11 cellular contexts compared by ENCODE assay signal in genomic region chr12:42056130-42056529, GRCh38.
A peak's percentile ranks its signal among the peaks of the same experiment; 100 is the strongest.
DNase-seq lines count a peak whose midpoint lies in the region; ATAC-seq, FAIRE-seq and TF ChIP-seq lines count a peak whose summit lies in the region.
"Had no signal": no experiment of that assay in that cellular context is flagged by ENCODE, and none has a peak within 500 bp of the region (broad histone marks: within the 10 kb centered on the region; RNA-seq: fewer than 3 reads in every experiment).

No MANE protein-coding gene starts in this region.

- H3K4me3 Mint-ChIP-seq in natural killer cell treated with Interleukin-12 subunit alpha and Interleukin-12 subunit beta and Interleukin-15 and Interleukin-18, amount 100 ng/mL, for 72 hours, result no peak overlapping the region
- H3K4me3 Mint-ChIP-seq: CD8-positive, alpha-beta T cell had no signal

- H3K9me3 ChIP-seq in GM12878 (replicated peaks; ENCODE audit: control insufficient read depth, insufficient read depth, low read length), result no peaks in the 10 kb centered on the region
- no peaks in the 10 kb centered on the region for H3K9me3 ChIP-seq in WERI-Rb-1 (ENCODE audit: severe bottlenecking)
- H3K9me3 ChIP-seq: SK-N-SH had no signal

- no peak overlapping the region for H3K27ac ChIP-seq in GM12878 (ENCODE audit: control insufficient read depth, insufficient read depth)
- H3K27ac ChIP-seq in WERI-Rb-1, result no peak overlapping the region

- no peak for TF ChIP-seq RAD21 in GM12878 (IDR thresholded peaks at IDR 0.05; ENCODE audit: insufficient read depth, low read depth, low read length)

- in situ Hi-C loops in GM12878 (cut with MboI), result no loop called here

- TF ChIP-seq CTCF in GM12878 (IDR thresholded peaks at IDR 0.05 in 2 of 3, conservative IDR thresholded peaks at IDR 0.05 in 1 of 3; ENCODE audit: control insufficient read depth in 2 of 3, extremely low read depth in 1 of 3, insufficient read depth in 1 of 3, low read depth in 3 of 3, low read length in 3 of 3) (no peak), WERI-Rb-1 (IDR thresholded peaks at IDR 0.05; ENCODE audit: low read depth, low read length) (no peak)

- no peaks in the 10 kb centered on the region for H4K20me1 ChIP-seq in GM12878 (ENCODE audit: control insufficient read depth, insufficient read depth)

- H3K4me3 ChIP-seq in GM12878 (no peak overlapping the region), WERI-Rb-1 (ENCODE audit: low read depth, low read length) (no peak overlapping the region)

- RAD21 ChIA-PET in GM12878 (lab: Charles Lee; ENCODE audit: unreplicated experiment), result interaction anchor here (1.0 to 1.1 kb wide), 2 partner anchors 86 to 131 kb away, joined by 3 read pairs; no protein-coding TSS in a partner anchor

- peak; percentile 20 for DNase-seq in GM12878 (ENCODE audit: low read depth, low spot score)
- no peak for DNase-seq in NCI-H2107 treated with DMSO at 0.1 percent for 48 hours (lab: John Stamatoyannopoulos, UW; ENCODE audit: unreplicated experiment)
- no peak for DNase-seq in WERI-Rb-1
- DNase-seq in natural killer cell treated with Interleukin-12 subunit alpha and Interleukin-12 subunit beta and Interleukin-15 and Interleukin-18, amount 100 ng/mL, for 72 hours (ENCODE audit: low spot score), result no peak
- DNase-seq in NCI-H748 (lab: John Stamatoyannopoulos, UW; ENCODE audit: unreplicated experiment), result no peak
- DNase-seq: CD8-positive, alpha-beta T cell; NCI-H1436; SK-N-SH had no signal

- H3K27me3 Mint-ChIP-seq in natural killer cell treated with Interleukin-12 subunit alpha and Interleukin-12 subunit beta and Interleukin-15 and Interleukin-18, amount 100 ng/mL, for 72 hours, result peaks cover 15 to 23% of the 10 kb centered on the region in 2 donors

- no TSS peak for BruUV-seq in GM12878 (replicated peaks; lab: Mats Ljungman, UMichigan)

- no peak for TF ChIP-seq POLR2A in GM12878 (IDR thresholded peaks at IDR 0.05; ENCODE audit: low read depth, low read length)

- H3K27me3 ChIP-seq in GM12878 (replicated peaks in 1 of 2; ENCODE audit: control insufficient read depth in 2 of 2, insufficient read depth in 2 of 2, low read length in 1 of 2) (no peaks in the 10 kb centered on the region), WERI-Rb-1 (ENCODE audit: insufficient read depth, low read depth, severe bottlenecking) (no peaks in the 10 kb centered on the region)

- no peak for TF ChIP-seq EP300 in GM12878 (IDR thresholded peaks at IDR 0.05; ENCODE audit: borderline replicate concordance in 1 of 2, control insufficient read depth in 1 of 2, low read depth in 2 of 2, low read length in 2 of 2)

- CTCF ChIA-PET in GM12878 (lab: Yijun Ruan, JAX), result interaction anchor here (0.7 to 1.7 kb wide), 3 partner anchors 21 to 276 kb away, joined by 3 to 6 read pairs (median 4); no protein-coding TSS in a partner anchor

- ATAC-seq in GM18498 (IDR thresholded peaks at IDR 0.05; ENCODE audit: unreplicated experiment) (peak; percentile 90), GM21515 (IDR thresholded peaks at IDR 0.05; ENCODE audit: unreplicated experiment) (peak; percentile 96), HG03354 (IDR thresholded peaks at IDR 0.05; ENCODE audit: poor library complexity, severe bottlenecking, unreplicated experiment) (peak; percentile 92), GM12878 (peak; percentile 85)
- ATAC-seq in natural killer cell treated with Interleukin-12 subunit alpha and Interleukin-12 subunit beta and Interleukin-15 and Interleukin-18, amount 100 ng/mL, for 72 hours, result no peak
- ATAC-seq: CD8-positive, alpha-beta T cell had no signal

- no peaks in the 10 kb centered on the region; the same call in 1 of the 2 replicates for H3K4me1 ChIP-seq in GM12878 (ENCODE audit: control insufficient read depth, insufficient read depth, low read length)

- H3K9me3 Mint-ChIP-seq in natural killer cell treated with Interleukin-12 subunit alpha and Interleukin-12 subunit beta and Interleukin-15 and Interleukin-18, amount 100 ng/mL, for 72 hours, result no peaks in the 10 kb centered on the region

- SMC1A ChIA-PET in GM12878 (lab: Charles Lee; ENCODE audit: uncharacterized antibody, unreplicated experiment), result interaction anchor here (0.6 to 1.8 kb wide), 5 partner anchors 17 to 1494 kb away, joined by 3 to 5 read pairs (median 3); no protein-coding TSS in a partner anchor

- H3K27ac Mint-ChIP-seq in natural killer cell treated with Interleukin-12 subunit alpha and Interleukin-12 subunit beta and Interleukin-15 and Interleukin-18, amount 100 ng/mL, for 72 hours, result no peak overlapping the region
- H3K27ac Mint-ChIP-seq: CD8-positive, alpha-beta T cell had no signal

- intact Hi-C loops in GM12878 (cut with micrococcal nuclease; ENCODE audit: unreplicated experiment), result no loop called here

- no peak overlapping the region for H2AFZ ChIP-seq in GM12878 (ENCODE audit: control insufficient read depth, low read depth, low read length)

- 0% methylated on average over 3 of the region's 3 CpGs for WGBS in GM12878 (ENCODE audit: insufficient coverage, insufficient replicate concordance, low lambda C conversion rate, missing lambda C conversion rate)

- POLR2A ChIA-PET in GM12878 (lab: Charles Lee), result no interaction called here

- no peaks in the 10 kb centered on the region for H3K36me3 ChIP-seq in GM12878 (ENCODE audit: control insufficient read depth in 2 of 2, insufficient read depth in 2 of 2, low read length in 1 of 2)
- H3K36me3 ChIP-seq in WERI-Rb-1, result no peaks in the 10 kb centered on the region

- H3K79me2 ChIP-seq in GM12878 (ENCODE audit: control insufficient read depth, insufficient read depth, low read length), result no peaks in the 10 kb centered on the region

- H3K4me1 Mint-ChIP-seq in natural killer cell treated with Interleukin-12 subunit alpha and Interleukin-12 subunit beta and Interleukin-15 and Interleukin-18, amount 100 ng/mL, for 72 hours (ENCODE audit: low read depth in 2 of 2), result no peaks in the 10 kb centered on the region

- H3K4me2 ChIP-seq in GM12878 (ENCODE audit: control insufficient read depth, insufficient read depth), result peak overlapping the region; percentile 38; the same call in 1 of the 2 replicates
- H3K4me2 ChIP-seq: SK-N-SH had no signal

- no peaks in the 10 kb centered on the region for H3K36me3 Mint-ChIP-seq in natural killer cell treated with Interleukin-12 subunit alpha and Interleukin-12 subunit beta and Interleukin-15 and Interleukin-18, amount 100 ng/mL, for 72 hours
- H3K36me3 Mint-ChIP-seq: CD8-positive, alpha-beta T cell had no signal

- H3K9ac ChIP-seq in GM12878 (ENCODE audit: control insufficient read depth, insufficient read depth, low read length), result no peak overlapping the region
- H3K9ac ChIP-seq: SK-N-SH had no signal

- FAIRE-seq in GM12878 (lab: Jason Lieb, UNC), result no peak

TF ChIP-seq in GM12878, 131 proteins besides CTCF, POLR2A, EP300 and RAD21:
- TF ChIP-seq IKZF1 (conservative IDR thresholded peaks at IDR 0.05) (peak; percentile 46), NR2F1 (conservative IDR thresholded peaks at IDR 0.05) (no peak), IKZF2 (IDR thresholded peaks at IDR 0.05) (peak; percentile 43 to 53; a peak in 2 of 4 replicates), SPI1 (IDR thresholded peaks at IDR 0.05; ENCODE audit: borderline replicate concordance, insufficient read depth, low read depth, low read length) (peak; percentile 93), MXI1 (IDR thresholded peaks at IDR 0.05; ENCODE audit: low read depth, low read length) (0 out of 2 replicates have a peak, but pooled peaks have one; percentile 49), RUNX3 (IDR thresholded peaks at IDR 0.05; ENCODE audit: low read length) (peak; percentile 12; the same call in 1 of the 2 replicates), BMI1 (IDR thresholded peaks at IDR 0.05; ENCODE audit: borderline replicate concordance) (no peak)
- TF ChIP-seq, protein P1, sequence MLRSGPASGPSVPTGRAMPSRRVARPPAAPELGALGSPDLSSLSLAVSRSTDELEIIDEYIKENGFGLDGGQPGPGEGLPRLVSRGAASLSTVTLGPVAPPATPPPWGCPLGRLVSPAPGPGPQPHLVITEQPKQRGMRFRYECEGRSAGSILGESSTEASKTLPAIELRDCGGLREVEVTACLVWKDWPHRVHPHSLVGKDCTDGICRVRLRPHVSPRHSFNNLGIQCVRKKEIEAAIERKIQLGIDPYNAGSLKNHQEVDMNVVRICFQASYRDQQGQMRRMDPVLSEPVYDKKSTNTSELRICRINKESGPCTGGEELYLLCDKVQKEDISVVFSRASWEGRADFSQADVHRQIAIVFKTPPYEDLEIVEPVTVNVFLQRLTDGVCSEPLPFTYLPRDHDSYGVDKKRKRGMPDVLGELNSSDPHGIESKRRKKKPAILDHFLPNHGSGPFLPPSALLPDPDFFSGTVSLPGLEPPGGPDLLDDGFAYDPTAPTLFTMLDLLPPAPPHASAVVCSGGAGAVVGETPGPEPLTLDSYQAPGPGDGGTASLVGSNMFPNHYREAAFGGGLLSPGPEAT (IDR thresholded peaks at IDR 0.05; ENCODE audit: low read depth), result 0 out of 2 replicates have a peak, but pooled peaks have one; percentile 14
TF ChIP-seq in GM12878: peak in this region for 6.

Comparison
In these comparisons a context has a peak if more than half of its experiments do, and no peak if none do; other contexts are left out.
1. ATAC-seq: peak in GM18498 (single experiment), GM21515 (single experiment), HG03354 (single experiment) and GM12878 (single experiment); none in natural killer cell treated with Interleukin-12 subunit alpha and Interleukin-12 subunit beta and Interleukin-15 and Interleukin-18, amount 100 ng/mL, for 72 hours (0 of 2).